In genomic region chr17:7842950-7843535, GRCh38 we compare ENCODE assay signal across 1 cellular context.
A peak's percentile ranks its signal among the peaks of the same experiment; 100 is the strongest.
TF ChIP-seq lines count a peak whose summit lies in the region.

No MANE protein-coding gene starts in this region.

TF ChIP-seq in HepG2, 621 proteins besides CTCF, POLR2A, EP300 and RAD21 (continued from another document):
- 0 out of 2 replicates have a peak, but pooled peaks have one; percentile 42 for TF ChIP-seq ETS1 (CRISPR knock-in tag; IDR thresholded peaks at IDR 0.05)
- TF ChIP-seq ZNF878 (CRISPR knock-in tag; IDR thresholded peaks at IDR 0.05) = no peak
- TF ChIP-seq TGIF2 (CRISPR knock-in tag; IDR thresholded peaks at IDR 0.05) = no peak
- TF ChIP-seq ZNF678 (CRISPR knock-in tag; IDR thresholded peaks at IDR 0.05) = peak; percentile 84; the same call in 1 of the 2 replicates
- no peak for TF ChIP-seq ZNF207 (IDR thresholded peaks at IDR 0.05; ENCODE audit: borderline replicate concordance)
- TF ChIP-seq FOSL2 (CRISPR knock-in tag; IDR thresholded peaks at IDR 0.05) = peak; percentile 21; the same call in 1 of the 2 replicates
- TF ChIP-seq ZBTB25 (CRISPR knock-in tag; IDR thresholded peaks at IDR 0.05) = 0 out of 2 replicates have a peak, but pooled peaks have one; percentile 8
- TF ChIP-seq NCOA5 (CRISPR knock-in tag; IDR thresholded peaks at IDR 0.05) = no peak
- TF ChIP-seq ZNF276 (CRISPR knock-in tag; IDR thresholded peaks at IDR 0.05; ENCODE audit: low read depth) = 0 out of 2 replicates have a peak, but pooled peaks have one; percentile 21
- no peak for TF ChIP-seq SUZ12 (IDR thresholded peaks at IDR 0.05; ENCODE audit: low read depth, low read length)
- no peak for TF ChIP-seq FOXP1 (IDR thresholded peaks at IDR 0.05)
- no peak for TF ChIP-seq FOXP1 (CRISPR knock-in tag; IDR thresholded peaks at IDR 0.05)
- no peak for TF ChIP-seq ETV5 (CRISPR knock-in tag; IDR thresholded peaks at IDR 0.05; ENCODE audit: borderline replicate concordance)
- 0 out of 2 replicates have a peak, but pooled peaks have one; percentile 19 for TF ChIP-seq CEBPG (CRISPR knock-in tag; IDR thresholded peaks at IDR 0.05)
- 0 out of 2 replicates have a peak, but pooled peaks have one; percentile 27 for TF ChIP-seq ZNF709 (CRISPR knock-in tag; IDR thresholded peaks at IDR 0.05)
- TF ChIP-seq BHLHE40 (IDR thresholded peaks at IDR 0.05; ENCODE audit: low read length) = no peak
- TF ChIP-seq HNRNPK (IDR thresholded peaks at IDR 0.05; ENCODE audit: low read depth, low read length, poor library complexity, severe bottlenecking) = no peak
- no peak for TF ChIP-seq SIX1 (CRISPR knock-in tag; IDR thresholded peaks at IDR 0.05; ENCODE audit: borderline replicate concordance)
- no peak for TF ChIP-seq ZNF513 (CRISPR knock-in tag; conservative IDR thresholded peaks at IDR 0.05)
- TF ChIP-seq BCL6 (CRISPR knock-in tag; IDR thresholded peaks at IDR 0.05) = no peak
- TF ChIP-seq STAT5B (CRISPR knock-in tag; IDR thresholded peaks at IDR 0.05) = no peak
- 0 out of 2 replicates have a peak, but pooled peaks have one; percentile 55 for TF ChIP-seq ATF3 (CRISPR knock-in tag; IDR thresholded peaks at IDR 0.05)
- no peak for TF ChIP-seq MAFG (CRISPR knock-in tag; IDR thresholded peaks at IDR 0.05)
- TF ChIP-seq JUNB (CRISPR knock-in tag; IDR thresholded peaks at IDR 0.05; ENCODE audit: borderline replicate concordance) = 0 out of 2 replicates have a peak, but pooled peaks have one; percentile 25
- peak; percentile 7; the same call in 1 of the 2 replicates for TF ChIP-seq ZNF281 (CRISPR knock-in tag; IDR thresholded peaks at IDR 0.05; ENCODE audit: borderline replicate concordance)
- TF ChIP-seq ISL2 (CRISPR knock-in tag; IDR thresholded peaks at IDR 0.05) = no peak
- TF ChIP-seq ZFP82 (CRISPR knock-in tag; IDR thresholded peaks at IDR 0.05; ENCODE audit: borderline replicate concordance) = no peak
- TF ChIP-seq HOXD1 (CRISPR knock-in tag; IDR thresholded peaks at IDR 0.05) = 0 out of 2 replicates have a peak, but pooled peaks have one; percentile 17
- TF ChIP-seq MAFK (conservative IDR thresholded peaks at IDR 0.05 in 1 of 2, IDR thresholded peaks at IDR 0.05 in 1 of 2; ENCODE audit: low read length in 2 of 2) = peak; percentile 12 to 39; a peak in 2 of 4 replicates
- no peak for TF ChIP-seq ZFX (CRISPR knock-in tag; IDR thresholded peaks at IDR 0.05; ENCODE audit: low read depth)
- TF ChIP-seq HNRNPUL1 (IDR thresholded peaks at IDR 0.05; ENCODE audit: low read depth, low read length) = no peak
- TF ChIP-seq ZNF530 (CRISPR knock-in tag; IDR thresholded peaks at IDR 0.05; ENCODE audit: low read depth) = no peak
- TF ChIP-seq TCF12 (IDR thresholded peaks at IDR 0.05) = no peak
- no peak for TF ChIP-seq TCF12 (CRISPR knock-in tag; IDR thresholded peaks at IDR 0.05)
- peak in 1 of 2 experiments; percentile 10; a peak in 1 of 4 replicates for TF ChIP-seq KLF16 (CRISPR knock-in tag; IDR thresholded peaks at IDR 0.05)
- TF ChIP-seq TEAD3 (CRISPR knock-in tag; optimal IDR thresholded peaks at IDR 0.05; ENCODE audit: borderline replicate concordance) = peak; percentile 31
- no peak for TF ChIP-seq BATF2 (CRISPR knock-in tag; IDR thresholded peaks at IDR 0.05)
- no peak for TF ChIP-seq ZBTB26 (CRISPR knock-in tag; IDR thresholded peaks at IDR 0.05; ENCODE audit: borderline replicate concordance)
- 0 out of 2 replicates have a peak, but pooled peaks have one; percentile 4 for TF ChIP-seq ZNF280D (CRISPR knock-in tag; IDR thresholded peaks at IDR 0.05)
- TF ChIP-seq CHD2 (IDR thresholded peaks at IDR 0.05; ENCODE audit: low read depth, low read length) = no peak
- 0 out of 2 replicates have a peak, but pooled peaks have one; percentile 9 for TF ChIP-seq GATAD1 (CRISPR knock-in tag; IDR thresholded peaks at IDR 0.05)
- no peak for TF ChIP-seq CBX1 (IDR thresholded peaks at IDR 0.05; ENCODE audit: low read depth)
- no peak for TF ChIP-seq MXD1 (CRISPR knock-in tag; IDR thresholded peaks at IDR 0.05)
TF ChIP-seq in HepG2: peak in this region for 34.
